In genomic region chr1:84247425-84248220, GRCh38 we compare ENCODE assay signal across 10 cellular contexts. TPM values are rescaled to one million over a fixed set of nuclear protein-coding genes. Genes with fewer than 3 reads are reported as not detected.
DNase-seq lines count a peak whose midpoint lies in the region; ATAC-seq, FAIRE-seq and TF ChIP-seq lines count a peak whose summit lies in the region.
"Had no signal": no experiment of that assay in that cellular context is flagged by ENCODE, and none has a peak within 500 bp of the region (broad histone marks: within the 10 kb centered on the region; RNA-seq: fewer than 3 reads in every experiment).

No MANE protein-coding gene starts in this region.

- no peak overlapping the region for H2AFZ ChIP-seq in GM12878 (ENCODE audit: control insufficient read depth, low read depth, low read length)

- in situ Hi-C loops in GM12878 (cut with MboI): no loop called here

- BruUV-seq in GM12878 (replicated peaks; lab: Mats Ljungman, UMichigan): no TSS peak

- TF ChIP-seq POLR2A in GM12878 (IDR thresholded peaks at IDR 0.05; ENCODE audit: low read depth, low read length): no peak

- RAD21 ChIA-PET in GM12878 (lab: Charles Lee; ENCODE audit: unreplicated experiment): no interaction called here

- ATAC-seq in GM12878 (peak; percentile 53), GM19455 (IDR thresholded peaks at IDR 0.05; ENCODE audit: unreplicated experiment) (no peak)
- ATAC-seq: WTC11 had no signal

- no peaks in the 10 kb centered on the region for H4K20me1 ChIP-seq in GM12878 (ENCODE audit: control insufficient read depth, insufficient read depth)

- CTCF ChIA-PET in GM12878 (lab: Yijun Ruan, JAX): interaction anchor here (0.6 kb wide), 1 partner anchor 977 kb away, joined by 3 read pairs; no protein-coding TSS in a partner anchor

- peak; percentile 39 for DNase-seq in AG10803 (ENCODE audit: low read depth)
- peak; percentile 57 for DNase-seq in HPDE6-E6E7 (ENCODE audit: extremely low spot score)
- DNase-seq in GM12878 (ENCODE audit: low read depth, low spot score): no peak
- peak; percentile 51 to 89 for DNase-seq in lung microvascular endothelial cell (ENCODE audit: low read depth in 2 of 2)
- no peak for DNase-seq in cardiac septum (ENCODE audit: low spot score)
- no peak for DNase-seq in NCI-H1694 (lab: John Stamatoyannopoulos, UW)
- no peak for DNase-seq in activated gamma-delta T cell (lab: John Stamatoyannopoulos, UW)
- DNase-seq: NCI-H526 treated with DMSO at 0.1 percent for 48 hours had no signal

- H3K4me3 ChIP-seq in AG10803 (ENCODE audit: low read length): no peak overlapping the region
- no peak overlapping the region for H3K4me3 ChIP-seq in GM12878

- WGBS in GM12878 (ENCODE audit: insufficient coverage, insufficient replicate concordance, low lambda C conversion rate, missing lambda C conversion rate): 44% methylated on average over 11 of the region's 11 CpGs

- no peak for FAIRE-seq in GM12878 (lab: Jason Lieb, UNC)

- H3K27me3 ChIP-seq in GM12878 (replicated peaks in 1 of 2; ENCODE audit: control insufficient read depth in 2 of 2, insufficient read depth in 2 of 2, low read length in 1 of 2): no peaks in the 10 kb centered on the region

- no peaks in the 10 kb centered on the region for H3K36me3 ChIP-seq in GM12878 (ENCODE audit: control insufficient read depth in 2 of 2, insufficient read depth in 2 of 2, low read length in 1 of 2)

- TF ChIP-seq RAD21 in GM12878 (IDR thresholded peaks at IDR 0.05; ENCODE audit: insufficient read depth, low read depth, low read length): no peak

- H3K9ac ChIP-seq in GM12878 (ENCODE audit: control insufficient read depth, insufficient read depth, low read length): no peak overlapping the region

- no peaks in the 10 kb centered on the region for H3K9me3 ChIP-seq in GM12878 (replicated peaks; ENCODE audit: control insufficient read depth, insufficient read depth, low read length)

- intact Hi-C loops in GM12878 (cut with micrococcal nuclease; ENCODE audit: unreplicated experiment) (loop anchor here (5.0 kb wide), 1 partner anchor 185 kb away; no protein-coding TSS in a partner anchor), cardiac septum (cut with DNase I) (no loop called here)

- POLR2A ChIA-PET in GM12878 (lab: Charles Lee): no interaction called here

- TF ChIP-seq CTCF in AG10803 (conservative IDR thresholded peaks at IDR 0.05; ENCODE audit: low read length): no peak
- TF ChIP-seq CTCF in GM12878 (IDR thresholded peaks at IDR 0.05 in 2 of 3, conservative IDR thresholded peaks at IDR 0.05 in 1 of 3; ENCODE audit: control insufficient read depth in 2 of 3, extremely low read depth in 1 of 3, insufficient read depth in 1 of 3, low read depth in 3 of 3, low read length in 3 of 3): no peak

- SMC1A ChIA-PET in GM12878 (lab: Charles Lee; ENCODE audit: uncharacterized antibody, unreplicated experiment): interaction anchor here (0.6 to 1.7 kb wide), 2 partner anchors 79 to 374 kb away, joined by 3 to 5 read pairs; no protein-coding TSS in a partner anchor

- TF ChIP-seq EP300 in GM12878 (IDR thresholded peaks at IDR 0.05; ENCODE audit: borderline replicate concordance in 1 of 2, control insufficient read depth in 1 of 2, low read depth in 2 of 2, low read length in 2 of 2): no peak

- no peaks in the 10 kb centered on the region for H3K79me2 ChIP-seq in GM12878 (ENCODE audit: control insufficient read depth, insufficient read depth, low read length)

- no peak overlapping the region for H3K27ac ChIP-seq in GM12878 (ENCODE audit: control insufficient read depth, insufficient read depth)

- H3K4me1 ChIP-seq in GM12878 (ENCODE audit: control insufficient read depth, insufficient read depth, low read length): no peaks in the 10 kb centered on the region

- H3K4me2 ChIP-seq in GM12878 (ENCODE audit: control insufficient read depth, insufficient read depth): no peak overlapping the region

TF ChIP-seq in GM12878, 131 proteins besides CTCF, POLR2A, EP300 and RAD21:
- TF ChIP-seq CREM (IDR thresholded peaks at IDR 0.05; ENCODE audit: low read depth) (0 out of 2 replicates have a peak, but pooled peaks have one; percentile 32), SKIL (IDR thresholded peaks at IDR 0.05; ENCODE audit: low read depth, poor library complexity, severe bottlenecking) (no peak), SUPT20H (IDR thresholded peaks at IDR 0.05; ENCODE audit: borderline replicate concordance, control insufficient read depth, low read depth, low read length) (no peak)

RNA-seq across cellular contexts. Expression of gene SAMD13, which starts 53.9 kb away (rescaled TPM):
- not detected in 2 replicates for total RNA-seq in GM12878 (2013; cell fraction: nucleolus; rRNA removed)
- total RNA-seq in GM12878 (2014; rRNA removed) (1.2 and 2.2 TPM in 2 replicates), GM12878 (2014; rRNA removed; fragmentation: Illumina TruSeq; extraction: Trizol) (1.0 and 1.2 TPM in 2 replicates), GM12878 (2021) (0.85 and 0.98 TPM in 2 replicates), lung microvascular endothelial cell (0.20 and 1.7 TPM in 2 replicates), cardiac septum (0.78 TPM)
- 0.92 TPM for polyA plus RNA-seq in GM12878 (2011; ENCODE audit: low read depth)
- polyA plus RNA-seq in GM12878 (2011; rRNA removed) (0.06 TPM in 1 of 2 replicates, not detected in the other), GM12878 (2014; fragmentation: Illumina TruSeq; extraction: Trizol) (1.3 and 1.4 TPM in 2 replicates), GM12878 (2014; fragmentation: Nextera tagmentation; extraction: Ambion mirVana) (1 to 10 TPM; 1.1 to 1.9 TPM), GM12878 (2014; rRNA removed) (1.1 and 1.3 TPM in 2 replicates), GM12878 (2016; fragmentation: Nextera tagmentation; extraction: Ambion mirVana) (1 to 10 TPM in 1 of 2 experiments, under 1 TPM in 1; 0.81 to 1.1 TPM)
- polyA plus RNA-seq in GM12878 (2011; cell fraction: cytosol; rRNA removed): not detected in 2 replicates
- not detected in 2 replicates for polyA plus RNA-seq in GM12878 (2011; cell fraction: nucleus; rRNA removed)
- polyA plus RNA-seq in GM12878 (2012): 0.50 and 0.58 TPM in 2 replicates
- not detected in 2 replicates for polyA minus RNA-seq in GM12878 (2011; rRNA and poly(A)+ RNA removed)
- polyA minus RNA-seq in GM12878 (2011; cell fraction: cytosol; rRNA and poly(A)+ RNA removed): not detected in 2 replicates
- not detected in 2 replicates for polyA minus RNA-seq in GM12878 (2011; cell fraction: nucleus; rRNA and poly(A)+ RNA removed)

Comparison
In these comparisons a context has a peak if more than half of its experiments do, and no peak if none do; other contexts are left out.
1. DNase-seq: peak in AG10803 (single experiment), HPDE6-E6E7 (single experiment) and lung microvascular endothelial cell (2 of 2); none in GM12878 (single experiment), cardiac septum (single experiment), NCI-H1694 (single experiment) and activated gamma-delta T cell (single experiment).